In the genomic region with DNA sequence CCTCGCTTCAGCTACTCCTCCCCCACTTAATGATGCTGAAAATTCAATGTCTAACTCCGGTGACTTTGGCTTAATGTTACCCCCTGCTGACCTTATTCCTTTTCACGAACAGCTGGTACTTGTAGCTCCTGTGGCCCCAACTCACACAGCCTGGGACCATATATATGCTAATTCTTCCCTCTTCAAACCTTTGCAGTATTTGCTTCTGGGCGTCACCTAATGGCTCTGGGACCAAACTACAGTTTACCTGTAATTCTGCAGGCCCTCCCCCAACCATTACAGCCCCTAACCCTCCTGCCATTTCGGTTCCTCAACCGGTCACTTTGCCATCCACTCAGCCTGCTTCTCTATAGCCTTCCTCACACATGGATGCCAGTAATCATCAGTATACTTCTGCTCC, we compare ENCODE assay signal across 27 cellular contexts.
"Had no signal": no experiment of that assay in that cellular context is flagged by ENCODE, and none has a peak within 500 bp of the region (broad histone marks: within the 10 kb centered on the region; RNA-seq: fewer than 3 reads in every experiment).

No MANE protein-coding gene starts in this region.

- FAIRE-seq: TTC549 had no signal

- DNase-seq: activated CD4-positive, alpha-beta memory T cell treated with anti-CD3 and anti-CD28 coated beads, Interleukin-2, amount 10 ng/mL, durations not matched to agents 7 days and 5 days; activated CD4-positive, alpha-beta T cell treated with anti-CD3 and anti-CD28 coated beads for 1 hour; activated CD4-positive, alpha-beta T cell treated with anti-CD3 and anti-CD28 coated beads for 36 hours; activated CD4-positive, alpha-beta T cell treated with anti-CD3 and anti-CD28 coated beads for 48 hours; activated CD4-positive, alpha-beta T cell treated with anti-CD3 and anti-CD28 coated beads, Interleukin-2, amount 10 ng/mL, durations not matched to agents 7 days and 5 days; activated CD4-positive, alpha-beta T cell treated with anti-CD3 and anti-CD28 coated beads, Interleukin-2, amount 50 U/mL, for 48 hours; activated CD4-positive, CD25-positive, alpha-beta regulatory T cell; activated CD8-positive, alpha-beta memory T cell treated with anti-CD3 and anti-CD28 coated beads for 24 hours; activated CD8-positive, alpha-beta memory T cell treated with anti-CD3 and anti-CD28 coated beads, Interleukin-2, amount 10 ng/mL, durations not matched to agents 7 days and 5 days; activated CD8-positive, alpha-beta memory T cell treated with anti-CD3 and anti-CD28 coated beads, Interleukin-2, amount 50 U/mL, for 48 hours; activated CD8-positive, alpha-beta T cell treated with anti-CD3 and anti-CD28 coated beads, Interleukin-2, amount 10 ng/mL, durations not matched to agents 7 days and 5 days; activated effector memory CD4-positive, alpha-beta T cell treated with Interleukin-2 at 50 U/mL for 16 hours; activated gamma-delta T cell; activated naive CD4-positive, alpha-beta T cell treated with anti-CD3 and anti-CD28 coated beads, Interleukin-2, amount 10 ng/mL, durations not matched to agents 7 days and 5 days; activated naive CD4-positive, alpha-beta T cell treated with Interleukin-2 at 50 U/mL for 16 hours; activated naive CD8-positive, alpha-beta T cell treated with anti-CD3 and anti-CD28 coated beads, Interleukin-2, amount 10 ng/mL, durations not matched to agents 7 days and 5 days; activated naive CD8-positive, alpha-beta T cell treated with anti-CD3 and anti-CD28 coated beads, Interleukin-2, amount 50 U/mL, for 24 hours; activated T-cell treated with anti-CD3 and anti-CD28 coated beads, Interleukin-2, amount 50 U/mL, for 24 hours; activated T-cell treated with anti-CD3 and anti-CD28 coated beads, Interleukin-2, amount 50 U/mL, for 48 hours; amygdala; anterior cingulate cortex; cerebellar nuclear complex; T-helper 2 cell; T-helper 9 cell had no signal

- H3K36me3 ChIP-seq: ascending aorta had no signal

- ATAC-seq: activated CD4-positive, alpha-beta T cell treated with anti-CD3 and anti-CD28 coated beads for 36 hours; activated CD4-positive, CD25-positive, alpha-beta regulatory T cell treated with anti-CD3 and anti-CD28 coated beads, Interleukin-2, amount 50 U/mL, for 24 hours; activated CD8-positive, alpha-beta memory T cell treated with anti-CD3 and anti-CD28 coated beads, Interleukin-2, amount 10 ng/mL, durations not matched to agents 7 days and 5 days; activated CD8-positive, alpha-beta T cell treated with anti-CD3 and anti-CD28 coated beads, Interleukin-2, amount 10 ng/mL, durations not matched to agents 7 days and 5 days; activated naive CD8-positive, alpha-beta T cell treated with anti-CD3 and anti-CD28 coated beads, Interleukin-2, amount 50 U/mL, for 24 hours had no signal

- H3K27me3 ChIP-seq: ascending aorta had no signal

- H3K4me3 ChIP-seq: ascending aorta had no signal
